ENCODE assay signal across 9 cellular contexts in the genomic region with DNA sequence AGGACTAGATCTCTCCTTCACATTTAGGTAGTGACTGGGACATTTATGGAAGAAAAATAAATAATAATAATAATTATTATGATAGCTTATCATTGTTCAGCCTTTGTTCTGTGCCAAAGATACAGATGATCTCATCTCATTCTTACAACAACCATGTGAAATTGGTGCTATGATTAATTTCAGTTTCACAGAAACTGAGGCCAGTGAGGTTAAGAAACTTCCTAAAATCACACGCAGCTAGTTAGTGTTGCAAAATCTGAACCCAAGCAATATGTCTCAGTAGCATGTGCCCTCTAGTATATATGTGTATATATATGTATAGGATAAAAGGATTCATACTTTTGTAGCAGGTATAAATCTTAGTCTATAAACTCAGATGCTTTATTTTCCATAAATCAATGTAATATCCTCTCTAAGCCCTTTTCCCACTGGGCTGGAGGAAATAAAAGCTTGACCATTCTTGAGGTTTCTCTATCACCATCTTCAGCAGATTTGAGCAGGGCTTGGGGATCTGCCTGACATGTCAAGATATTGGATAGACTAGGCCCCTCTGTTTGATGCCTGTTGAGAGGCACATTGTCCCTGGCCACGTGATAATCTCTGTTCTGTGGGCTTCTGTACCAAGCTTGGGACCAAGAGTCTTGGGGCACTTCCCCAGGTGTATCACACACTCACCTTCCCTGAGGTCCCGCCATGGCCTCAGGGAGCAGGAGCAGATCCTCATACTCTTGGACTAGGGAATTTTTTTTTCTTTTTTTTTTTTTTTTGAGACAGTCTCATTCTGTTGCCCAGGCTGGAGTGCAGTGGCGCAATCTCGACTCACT.
DNase-seq lines count a peak whose midpoint lies in the region; ATAC-seq, FAIRE-seq and TF ChIP-seq lines count a peak whose summit lies in the region.
"Had no signal": no experiment of that assay in that cellular context is flagged by ENCODE, and none has a peak within 500 bp of the region (broad histone marks: within the 10 kb centered on the region; RNA-seq: fewer than 3 reads in every experiment).

No MANE protein-coding gene starts in this region.

- TF ChIP-seq CTCF in cardiac fibroblast (IDR thresholded peaks at IDR 0.05; ENCODE audit: low read depth, low read length), result no peak
- TF ChIP-seq CTCF in H9 (conservative IDR thresholded peaks at IDR 0.05), result no peak

- no peak overlapping the region for H3K27ac ChIP-seq in H9 (ENCODE audit: insufficient read length, low read depth, low read length)

- H2BK20ac ChIP-seq in H9 (ENCODE audit: low read depth, low read length, poor library complexity, severe bottlenecking), result no peak overlapping the region

- no peak overlapping the region for H4K8ac ChIP-seq in H9 (replicated peaks; ENCODE audit: insufficient read length, low read depth, low read length)

- H3K4me1 Mint-ChIP-seq in H9, result peaks cover 10 to 11% of the 10 kb centered on the region in 2 experiments

- no peak overlapping the region for H3K9ac ChIP-seq in H9 (ENCODE audit: extremely low read depth, insufficient read length, low read length)

- no peak overlapping the region for H4K91ac ChIP-seq in H9 (ENCODE audit: insufficient read length, low read depth, low read length)

- no peak for FAIRE-seq in RCC 7860 (lab: Jason Lieb, UNC)

- no peaks in the 10 kb centered on the region for H3K79me2 ChIP-seq in H9 (ENCODE audit: insufficient read depth, low read length)

- no peak overlapping the region for H3K4me3 Mint-ChIP-seq in H9

- no peak overlapping the region for H3K56ac ChIP-seq in H9 (ENCODE audit: insufficient read length, low read depth, low read length)

- no peak overlapping the region for H4K5ac ChIP-seq in H9 (ENCODE audit: insufficient read length, low read depth, low read length)

- no peak overlapping the region for H2BK15ac ChIP-seq in H9 (ENCODE audit: low read depth, low read length)

- peak; percentile 87 for ATAC-seq in GM19455 (IDR thresholded peaks at IDR 0.05; ENCODE audit: unreplicated experiment)
- ATAC-seq in HG03139 (IDR thresholded peaks at IDR 0.05; ENCODE audit: unreplicated experiment), result peak; percentile 73

- H3K27me3 Mint-ChIP-seq in H9 (ENCODE audit: low read depth), result no peaks in the 10 kb centered on the region

- H4K20me1 ChIP-seq in H9 (ENCODE audit: control insufficient read depth, insufficient read depth, insufficient read length), result no peaks in the 10 kb centered on the region

- no peak overlapping the region for H2AK5ac ChIP-seq in H9 (ENCODE audit: insufficient read length, low read length)

- H3K9me3 ChIP-seq in H9 (ENCODE audit: control insufficient read depth, low read depth, low read length), result no peaks in the 10 kb centered on the region

- peaks cover 0 to 8% of the 10 kb centered on the region in 2 experiments; a peak in 4 of 5 replicates for H3K9me3 Mint-ChIP-seq in H9

- no peak overlapping the region for H3K23ac ChIP-seq in H9 (ENCODE audit: insufficient read length, low read depth, low read length)

- H2BK120ac ChIP-seq in H9 (ENCODE audit: low read depth, low read length, poor library complexity, severe bottlenecking), result no peak overlapping the region

- no peak overlapping the region for H2BK5ac ChIP-seq in H9 (ENCODE audit: insufficient read length, low read length)

- no peak overlapping the region for H3K4me3 ChIP-seq in cardiac fibroblast (replicated peaks in 1 of 2; ENCODE audit: low read depth in 2 of 2, low read length in 2 of 2)

- no peak overlapping the region for H3K18ac ChIP-seq in H9 (ENCODE audit: insufficient read length, low read depth, low read length)

- H3K4me2 ChIP-seq in H9 (ENCODE audit: insufficient read depth, insufficient read length, low read length), result no peak overlapping the region

- H3K79me1 ChIP-seq in H9 (ENCODE audit: insufficient read depth, low read depth, low read length, poor library complexity, severe bottlenecking), result no peaks in the 10 kb centered on the region

- 0 out of 2 replicates have a peak, but pooled peaks cover 2% of the 10 kb centered on the region for H3K27me3 ChIP-seq in H9 (ENCODE audit: insufficient read depth, low read length)

- H3K4ac ChIP-seq in H9 (ENCODE audit: low read depth, low read length), result no peak overlapping the region

- H3K14ac ChIP-seq in H9 (ENCODE audit: insufficient read depth, low read length), result no peak overlapping the region

- H3T11ph ChIP-seq in H9 (ENCODE audit: low read length), result no peak overlapping the region

- no peaks in the 10 kb centered on the region for H3K23me2 ChIP-seq in H9 (ENCODE audit: insufficient read length, low read depth, low read length, poor library complexity, severe bottlenecking)

- no peak overlapping the region for H2AFZ ChIP-seq in H9 (ENCODE audit: low read length)

- H3K4me1 ChIP-seq in H9 (ENCODE audit: insufficient read depth, low read length), result peaks cover 4% of the 10 kb centered on the region; the same call in 1 of the 2 replicates

- no CpG with 5 or more reads among the region's 5 CpGs for WGBS in H9 (ENCODE audit: extremely low coverage, insufficient read length, low lambda C conversion rate)

- no peak overlapping the region for H3K27ac Mint-ChIP-seq in H9

- peaks cover 0 to 7% (median 4%) of the 10 kb centered on the region in 3 experiments; a peak in 4 of 7 replicates for H3K36me3 Mint-ChIP-seq in H9 (ENCODE audit: insufficient read depth in 1 of 3, low read depth in 3 of 3)

- no peak overlapping the region for H2BK12ac ChIP-seq in H9 (ENCODE audit: insufficient read length, low read depth, low read length)

- DNase-seq in AML-193 (lab: John Stamatoyannopoulos, UW) (peak; percentile 32 to 53), cardiac fibroblast (ENCODE audit: low read depth in 2 of 2) (peak; percentile 35 to 69), RCC 7860 (ENCODE audit: low spot score) (no peak), SK-N-DZ (ENCODE audit: low spot score) (no peak), H9 (no peak), DMS153 treated with DMSO at 0.1 percent for 48 hours (lab: John Stamatoyannopoulos, UW; ENCODE audit: unreplicated experiment) (no peak)
- DNase-seq: head of caudate nucleus had no signal

Comparison
In these comparisons a context has a peak if more than half of its experiments do, and no peak if none do; other contexts are left out.
1. DNase-seq: peak in AML-193 (2 of 2) and cardiac fibroblast (2 of 2); none in RCC 7860 (single experiment), SK-N-DZ (single experiment), H9 (single experiment) and DMS153 treated with DMSO at 0.1 percent for 48 hours (single experiment).